ENCODE assay signal across 1 cellular context in genomic region chr10:5165738-5166137, GRCh38.
A peak's percentile ranks its signal among the peaks of the same experiment; 100 is the strongest.
TF ChIP-seq lines count a peak whose summit lies in the region.

No MANE protein-coding gene starts in this region.

TF ChIP-seq in K562, 482 proteins besides CTCF, POLR2A, EP300 and RAD21 (continued from another document):
- TF ChIP-seq SNRNP70 (optimal IDR thresholded peaks at IDR 0.05; ENCODE audit: low read depth, low read length) (no peak), TSHZ1 (CRISPR knock-in tag; IDR thresholded peaks at IDR 0.05) (no peak), CBX5 (IDR thresholded peaks at IDR 0.05; ENCODE audit: borderline replicate concordance, low read depth) (peak; percentile 100), HLTF (IDR thresholded peaks at IDR 0.05) (peak; percentile 93; the same call in 1 of the 2 replicates), ZNF280B (CRISPR knock-in tag; IDR thresholded peaks at IDR 0.05) (peak; percentile 85; the same call in 1 of the 2 replicates), ATF1 (CRISPR knock-in tag; IDR thresholded peaks at IDR 0.05) (no peak), ATF1 (tag; IDR thresholded peaks at IDR 0.05) (no peak), ZNF324 (CRISPR knock-in tag; IDR thresholded peaks at IDR 0.05) (no peak), SIN3A (IDR thresholded peaks at IDR 0.05; ENCODE audit: borderline replicate concordance in 2 of 2, control insufficient read depth in 1 of 2, low read depth in 2 of 2, low read length in 2 of 2) (no peak), CBX3 (IDR thresholded peaks at IDR 0.05; ENCODE audit: borderline replicate concordance in 1 of 2, low read length in 2 of 2) (peak; percentile 93 to 100), NONO (IDR thresholded peaks at IDR 0.05; ENCODE audit: low read depth in 2 of 2, low read length in 1 of 2) (no peak), MEF2D (tag; conservative IDR thresholded peaks at IDR 0.05; ENCODE audit: low read depth) (no peak), ZZZ3 (IDR thresholded peaks at IDR 0.05) (no peak), FUS (optimal IDR thresholded peaks at IDR 0.05; ENCODE audit: low read depth, low read length) (no peak), ZFP30 (CRISPR knock-in tag; IDR thresholded peaks at IDR 0.05; ENCODE audit: borderline replicate concordance) (no peak), SIRT6 (IDR thresholded peaks at IDR 0.05; ENCODE audit: low read depth, low read length) (no peak), E4F1 (CRISPR knock-in tag; IDR thresholded peaks at IDR 0.05; ENCODE audit: borderline replicate concordance) (no peak), ZBTB1 (CRISPR knock-in tag; IDR thresholded peaks at IDR 0.05; ENCODE audit: borderline replicate concordance, low read depth) (no peak), ZNF79 (CRISPR knock-in tag; IDR thresholded peaks at IDR 0.05; ENCODE audit: low read depth) (no peak), PRMT5 (CRISPR knock-in tag; IDR thresholded peaks at IDR 0.05) (no peak), RB1 (IDR thresholded peaks at IDR 0.05; ENCODE audit: low read depth) (0 out of 2 replicates have a peak, but pooled peaks have one; percentile 26), HDGF (IDR thresholded peaks at IDR 0.05) (no peak), SETDB1 (IDR thresholded peaks at IDR 0.05; ENCODE audit: low read length) (no peak)
- TF ChIP-seq, protein P1, sequence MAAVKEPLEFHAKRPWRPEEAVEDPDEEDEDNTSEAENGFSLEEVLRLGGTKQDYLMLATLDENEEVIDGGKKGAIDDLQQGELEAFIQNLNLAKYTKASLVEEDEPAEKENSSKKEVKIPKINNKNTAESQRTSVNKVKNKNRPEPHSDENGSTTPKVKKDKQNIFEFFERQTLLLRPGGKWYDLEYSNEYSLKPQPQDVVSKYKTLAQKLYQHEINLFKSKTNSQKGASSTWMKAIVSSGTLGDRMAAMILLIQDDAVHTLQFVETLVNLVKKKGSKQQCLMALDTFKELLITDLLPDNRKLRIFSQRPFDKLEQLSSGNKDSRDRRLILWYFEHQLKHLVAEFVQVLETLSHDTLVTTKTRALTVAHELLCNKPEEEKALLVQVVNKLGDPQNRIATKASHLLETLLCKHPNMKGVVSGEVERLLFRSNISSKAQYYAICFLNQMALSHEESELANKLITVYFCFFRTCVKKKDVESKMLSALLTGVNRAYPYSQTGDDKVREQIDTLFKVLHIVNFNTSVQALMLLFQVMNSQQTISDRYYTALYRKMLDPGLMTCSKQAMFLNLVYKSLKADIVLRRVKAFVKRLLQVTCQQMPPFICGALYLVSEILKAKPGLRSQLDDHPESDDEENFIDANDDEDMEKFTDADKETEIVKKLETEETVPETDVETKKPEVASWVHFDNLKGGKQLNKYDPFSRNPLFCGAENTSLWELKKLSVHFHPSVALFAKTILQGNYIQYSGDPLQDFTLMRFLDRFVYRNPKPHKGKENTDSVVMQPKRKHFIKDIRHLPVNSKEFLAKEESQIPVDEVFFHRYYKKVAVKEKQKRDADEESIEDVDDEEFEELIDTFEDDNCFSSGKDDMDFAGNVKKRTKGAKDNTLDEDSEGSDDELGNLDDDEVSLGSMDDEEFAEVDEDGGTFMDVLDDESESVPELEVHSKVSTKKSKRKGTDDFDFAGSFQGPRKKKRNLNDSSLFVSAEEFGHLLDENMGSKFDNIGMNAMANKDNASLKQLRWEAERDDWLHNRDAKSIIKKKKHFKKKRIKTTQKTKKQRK (IDR thresholded peaks at IDR 0.05; ENCODE audit: borderline replicate concordance, low read depth, low read length): peak; percentile 72; the same call in 1 of the 2 replicates
